Comparison of ENCODE assay signal across 26 cellular contexts in the genomic region with DNA sequence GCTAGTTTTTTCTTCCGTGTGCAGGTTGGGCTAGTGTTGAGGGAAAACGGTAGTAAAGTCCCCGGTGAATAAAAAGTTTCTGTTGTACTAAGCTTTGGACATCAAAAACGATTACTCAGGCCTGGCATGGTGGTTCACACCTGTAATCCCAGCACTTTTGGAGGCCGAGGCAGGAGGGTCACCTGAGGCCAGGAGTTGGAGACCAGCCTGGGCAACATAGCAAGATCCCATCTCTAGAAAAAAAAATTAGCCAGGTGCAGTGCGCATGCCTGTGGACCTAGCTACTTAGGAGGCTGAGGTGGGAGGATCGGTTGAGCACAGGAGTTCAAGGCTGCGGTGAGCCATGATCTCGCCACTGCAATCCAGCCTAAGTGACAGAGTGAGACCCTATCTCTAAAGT.
"Had no signal": no experiment of that assay in that cellular context is flagged by ENCODE, and none has a peak within 500 bp of the region (broad histone marks: within the 10 kb centered on the region; RNA-seq: fewer than 3 reads in every experiment).

No MANE protein-coding gene starts in this region.

- H3K27ac Mint-ChIP-seq: immature natural killer cell; naive thymus-derived CD4-positive, alpha-beta T cell; stimulated activated effector memory CD8-positive, alpha-beta T cell treated with anti-CD3 and anti-CD28 coated beads, Interleukin-12 subunit alpha, Interleukin-12 subunit beta, amount 100 ng/mL, for 72 hours had no signal

- DNase-seq: hypothalamus; immature natural killer cell; kidney; left colon; left lung; midbrain; mucosa of descending colon; naive thymus-derived CD4-positive, alpha-beta T cell; ovary; retina; right cardiac atrium; sigmoid colon; small intestine; spleen; stimulated activated CD4-positive, alpha-beta T cell treated with anti-CD3 and anti-CD28 coated beads, Interleukin-4, amount 100 ng/mL, for 24 hours; stimulated activated naive CD8-positive, alpha-beta T cell treated with anti-CD3 and anti-CD28 coated beads, Interleukin-15, Interleukin-2, amounts not matched to agents 100 U/mL and 50 U/mL, for 24 hours; stomach; testis; thyroid gland; transverse colon; upper lobe of left lung had no signal

- H3K27me3 ChIP-seq: ovary, sigmoid colon, spleen, stomach, testis, thyroid gland, transverse colon, upper lobe of left lung, vagina had no signal

- ATAC-seq: left colon; left lung; mucosa of descending colon; naive thymus-derived CD4-positive, alpha-beta T cell; natural killer cell treated with Interleukin-12 subunit alpha and Interleukin-12 subunit beta and Interleukin-15 and Interleukin-18, amount 100 ng/mL, for 72 hours; stimulated activated effector memory CD8-positive, alpha-beta T cell treated with anti-CD3 and anti-CD28 coated beads, Interleukin-12 subunit alpha, Interleukin-12 subunit beta, amount 100 ng/mL, for 72 hours; stimulated activated naive CD8-positive, alpha-beta T cell treated with anti-CD3 and anti-CD28 coated beads, Interleukin-15, Interleukin-2, amounts not matched to agents 100 U/mL and 50 U/mL, for 24 hours had no signal

- H3K27ac ChIP-seq: left lung, ovary, prostate gland, sigmoid colon, spleen, stomach, testis, thyroid gland, transverse colon, upper lobe of left lung, vagina had no signal

- H3K9me3 ChIP-seq: left lung, mucosa of descending colon, ovary, prostate gland, sigmoid colon, spleen, stomach, testis, thyroid gland, transverse colon, upper lobe of left lung, vagina had no signal

- H3K4me3 ChIP-seq: left lung, lung, mucosa of descending colon, ovary, prostate gland, sigmoid colon, spleen, stomach, testis, thyroid gland, transverse colon, upper lobe of left lung, vagina had no signal

- H3K36me3 ChIP-seq: left lung, ovary, prostate gland, sigmoid colon, spleen, stomach, thyroid gland, transverse colon, upper lobe of left lung, vagina had no signal

- H3K4me1 ChIP-seq: prostate gland, sigmoid colon, testis, upper lobe of left lung, vagina had no signal

- H3K4me1 Mint-ChIP-seq: immature natural killer cell had no signal

- H3K36me3 Mint-ChIP-seq: immature natural killer cell; naive thymus-derived CD4-positive, alpha-beta T cell; natural killer cell treated with Interleukin-12 subunit alpha and Interleukin-12 subunit beta and Interleukin-15 and Interleukin-18, amount 100 ng/mL, for 72 hours; stimulated activated effector memory CD8-positive, alpha-beta T cell treated with anti-CD3 and anti-CD28 coated beads, Interleukin-12 subunit alpha, Interleukin-12 subunit beta, amount 100 ng/mL, for 72 hours had no signal

- H3K4me3 Mint-ChIP-seq: immature natural killer cell; naive thymus-derived CD4-positive, alpha-beta T cell; natural killer cell treated with Interleukin-12 subunit alpha and Interleukin-12 subunit beta and Interleukin-15 and Interleukin-18, amount 100 ng/mL, for 72 hours; stimulated activated effector memory CD8-positive, alpha-beta T cell treated with anti-CD3 and anti-CD28 coated beads, Interleukin-12 subunit alpha, Interleukin-12 subunit beta, amount 100 ng/mL, for 72 hours had no signal

- H3K9me3 Mint-ChIP-seq: immature natural killer cell; naive thymus-derived CD4-positive, alpha-beta T cell; natural killer cell treated with Interleukin-12 subunit alpha and Interleukin-12 subunit beta and Interleukin-15 and Interleukin-18, amount 100 ng/mL, for 72 hours; stimulated activated effector memory CD8-positive, alpha-beta T cell treated with anti-CD3 and anti-CD28 coated beads, Interleukin-12 subunit alpha, Interleukin-12 subunit beta, amount 100 ng/mL, for 72 hours had no signal
